ENCODE assay signal across 9 cellular contexts in genomic region chr9:109469646-109470358, GRCh38. TPM values are rescaled to one million over a fixed set of nuclear protein-coding genes. Genes with fewer than 3 reads are reported as not detected.
DNase-seq lines count a peak whose midpoint lies in the region; ATAC-seq and TF ChIP-seq lines count a peak whose summit lies in the region.
"Had no signal": no experiment of that assay in that cellular context is flagged by ENCODE, and none has a peak within 500 bp of the region (broad histone marks: within the 10 kb centered on the region; RNA-seq: fewer than 3 reads in every experiment).

No MANE protein-coding gene starts in this region.

- no peak overlapping the region for H3K4me3 Mint-ChIP-seq in endodermal cell
- H3K4me3 Mint-ChIP-seq: dendritic cell treated with granulocyte-macrophage colony-stimulating factor and Interleukin-4, amounts not matched to agents 40 ng/mL and 50 ng/mL, for 4 days had no signal

- H3K9me3 Mint-ChIP-seq in endodermal cell, result no peaks in the 10 kb centered on the region
- H3K9me3 Mint-ChIP-seq: dendritic cell treated with granulocyte-macrophage colony-stimulating factor and Interleukin-4, amounts not matched to agents 40 ng/mL and 50 ng/mL, for 4 days had no signal

- H3K4me1 Mint-ChIP-seq in endodermal cell, result peaks cover 2% of the 10 kb centered on the region

- no peak overlapping the region for H3K27ac Mint-ChIP-seq in endodermal cell
- H3K27ac Mint-ChIP-seq: dendritic cell treated with granulocyte-macrophage colony-stimulating factor and Interleukin-4, amounts not matched to agents 40 ng/mL and 50 ng/mL, for 4 days had no signal

- H3K27me3 Mint-ChIP-seq in endodermal cell (ENCODE audit: insufficient read depth), result no peaks in the 10 kb centered on the region

- no peak overlapping the region for H3K27ac ChIP-seq in endodermal cell (ENCODE audit: low read depth, low read length)

- H3K36me3 ChIP-seq in endodermal cell (ENCODE audit: control insufficient read depth, insufficient read depth, low read length), result no peaks in the 10 kb centered on the region

- H3K9me3 ChIP-seq in endodermal cell (ENCODE audit: control insufficient read depth, low read length), result no peaks in the 10 kb centered on the region

- H3K9ac ChIP-seq in endodermal cell (ENCODE audit: extremely low read depth, low read length, poor library complexity, severe bottlenecking), result no peak overlapping the region

- H3K4me1 ChIP-seq in endodermal cell (ENCODE audit: control insufficient read depth, insufficient read depth, low read length), result no peaks in the 10 kb centered on the region

- no peak overlapping the region for H3K4me3 ChIP-seq in endodermal cell (ENCODE audit: low read length)

- TF ChIP-seq CTCF in endodermal cell (conservative IDR thresholded peaks at IDR 0.05), result peak; percentile 94

- DNase-seq in COLO829 (ENCODE audit: low spot score), result peak; percentile 78
- peak; percentile 83 for DNase-seq in NCI-H69 (lab: John Stamatoyannopoulos, UW)
- peak; percentile 70 to 75 for DNase-seq in activated CD4-positive, alpha-beta T cell treated with anti-CD3 and anti-CD28 coated beads, Interleukin-2, amount 50 U/mL, for 48 hours
- DNase-seq in endodermal cell, result peak; percentile 92
- DNase-seq in middle frontal gyrus (ENCODE audit: extremely low spot score, low spot score), result peak; percentile 72
- DNase-seq in stimulated activated CD8-positive, alpha-beta memory T cell treated with anti-CD3 and anti-CD28 coated beads, Interleukin-7, amount 100 ng/mL, for 48 hours (ENCODE audit: extremely low read depth in 1 of 2, low read depth in 1 of 2), result peak; percentile 18 to 53

- 51 to 54% methylated on average over 12 of the region's 13 CpGs for WGBS in endodermal cell (ENCODE audit: insufficient coverage in 1 of 2, insufficient read length in 1 of 2), 2 experiments

- peak; percentile 87 for ATAC-seq in GM19438 (IDR thresholded peaks at IDR 0.05; ENCODE audit: low read depth, unreplicated experiment)
- ATAC-seq in HG03520 (IDR thresholded peaks at IDR 0.05; ENCODE audit: unreplicated experiment), result peak; percentile 86

- H3K27me3 ChIP-seq in endodermal cell (ENCODE audit: control insufficient read depth, insufficient read depth, low read length, poor library complexity, severe bottlenecking), result no peaks in the 10 kb centered on the region

- no peaks in the 10 kb centered on the region for H3K36me3 Mint-ChIP-seq in endodermal cell (ENCODE audit: low read depth)

RNA-seq across cellular contexts. Expression of gene PTPN3, which starts 28.3 kb away (rescaled TPM):
- total RNA-seq in endodermal cell, result 1 to 10 TPM; 2.7 to 4.6 TPM
- 1.1 TPM for polyA plus RNA-seq in endodermal cell (2013, experiment 1 of 2)
- 1.1 TPM for polyA plus RNA-seq in endodermal cell (2013, experiment 2 of 2)

Comparison
In these comparisons a context has a peak if more than half of its experiments do, and no peak if none do; other contexts are left out.
1. DNase-seq: peak in every context shown above with its lines; median percentile 92 in endodermal cell; 83 in NCI-H69; 78 in COLO829; 72 in activated CD4-positive, alpha-beta T cell treated with anti-CD3 and anti-CD28 coated beads, Interleukin-2, amount 50 U/mL, for 48 hours; 72 in middle frontal gyrus; 36 in stimulated activated CD8-positive, alpha-beta memory T cell treated with anti-CD3 and anti-CD28 coated beads, Interleukin-7, amount 100 ng/mL, for 48 hours.